23 cellular contexts compared by ENCODE assay signal in the genomic region with DNA sequence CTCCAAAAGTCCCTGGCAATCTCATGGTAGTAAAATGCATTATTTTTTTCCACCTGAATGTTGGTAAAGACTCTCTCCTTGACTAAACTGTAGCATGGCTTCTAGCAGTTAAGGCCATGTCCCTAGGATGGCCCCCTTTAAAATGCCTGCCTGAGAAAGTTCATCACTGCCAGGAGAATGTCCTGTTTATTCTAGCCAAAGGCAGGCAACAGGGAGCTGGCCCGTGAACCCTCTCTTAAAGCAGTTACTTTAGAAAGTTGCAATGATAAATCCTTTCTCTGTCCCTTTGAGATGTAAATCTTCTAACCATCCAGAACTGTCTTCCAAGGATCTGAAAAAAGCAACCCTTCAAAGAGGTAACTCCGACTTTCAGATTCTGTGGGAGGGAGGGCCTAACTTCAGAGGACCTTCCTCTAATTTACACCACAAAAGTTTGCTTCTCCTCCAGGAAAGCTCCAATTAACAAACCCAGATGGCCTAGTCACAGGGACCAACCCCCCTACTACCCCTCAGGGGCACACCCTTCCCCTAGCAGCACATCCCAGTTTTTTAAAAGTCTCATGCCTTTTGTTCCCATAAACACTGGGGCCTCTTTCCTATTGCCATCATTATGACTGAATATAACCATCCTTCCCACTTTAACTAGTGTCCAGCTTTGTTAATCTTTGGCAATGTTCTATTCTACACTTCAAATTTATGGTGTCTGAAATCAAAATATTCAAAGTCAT. TPM values are rescaled to one million over a fixed set of nuclear protein-coding genes. Genes with fewer than 3 reads are reported as not detected.
DNase-seq lines count a peak whose midpoint lies in the region; ATAC-seq, FAIRE-seq and TF ChIP-seq lines count a peak whose summit lies in the region.
"Had no signal": no experiment of that assay in that cellular context is flagged by ENCODE, and none has a peak within 500 bp of the region (broad histone marks: within the 10 kb centered on the region; RNA-seq: fewer than 3 reads in every experiment).

No MANE protein-coding gene starts in this region.

- H3K27ac ChIP-seq in iPS DF 6.9 (ENCODE audit: low read length) (peak overlapping the region; percentile 93), neuronal stem cell (replicated peaks; ENCODE audit: low read length) (peak overlapping the region; percentile 69), testis (no peak overlapping the region), HepG2 (ENCODE audit: extremely low read length, insufficient read depth, low read length) (no peak overlapping the region)
- H3K27ac ChIP-seq: brain microvascular endothelial cell had no signal

- POLR2A ChIA-PET in HepG2 (lab: Yijun Ruan, JAX) = no interaction called here

- H3K23ac ChIP-seq in neuronal stem cell (ENCODE audit: low read depth, low read length, poor library complexity) = no peak overlapping the region

- WGBS in iPS DF 6.9 (ENCODE audit: insufficient coverage, insufficient read length) = no CpG with 5 or more reads among the region's 2 CpGs
- WGBS in neuronal stem cell (ENCODE audit: extremely low coverage in 2 of 2, insufficient read length in 2 of 2, insufficient replicate concordance in 1 of 2), 2 donors = no CpG with 5 or more reads among the region's 2 CpGs
- 52 to 64% methylated on average over 2 of the region's 2 CpGs for WGBS in testis, 2 donors
- WGBS in HepG2 (ENCODE audit: low lambda C conversion rate) = 11% methylated on average over 2 of the region's 2 CpGs

- no peak for DNase-seq in Jurkat, Clone E6-1 (ENCODE audit: low read depth, low spot score)
- DNase-seq in iPS DF 6.9 (ENCODE audit: low read depth, low spot score) = peak; percentile 90
- DNase-seq in neuronal stem cell (ENCODE audit: low spot score) = peak; percentile 20
- no peak for DNase-seq in osteocyte (ENCODE audit: extremely low spot score, unreplicated experiment)
- no peak for DNase-seq in testis
- no peak for DNase-seq in HepG2 (ENCODE audit: low spot score)
- DNase-seq: activated CD4-positive, alpha-beta T cell treated with anti-CD3 and anti-CD28 coated beads, Interleukin-2, amount 10 ng/mL, durations not matched to agents 7 days and 5 days; activated naive CD8-positive, alpha-beta T cell treated with anti-CD3 and anti-CD28 coated beads, Interleukin-2, amount 50 U/mL, for 24 hours; brain microvascular endothelial cell; CD8-positive, alpha-beta memory T cell; cortex of kidney; foreskin fibroblast; NCI-H1105; NCI-H2081; NCI-H510A treated with DMSO at 0.1 percent for 48 hours; stimulated activated CD4-positive, alpha-beta T cell treated with anti-CD3 and anti-CD28 coated beads, Interleukin-4, amount 100 ng/mL, for 1 hour; T-cell had no signal

- no peak overlapping the region for H3K18ac ChIP-seq in neuronal stem cell (ENCODE audit: low read length)

- no peak for TF ChIP-seq CTCF in osteocyte (IDR thresholded peaks at IDR 0.05)
- TF ChIP-seq CTCF in testis (IDR thresholded peaks at IDR 0.05) = no peak
- TF ChIP-seq CTCF in HepG2 (CRISPR knock-in tag; IDR thresholded peaks at IDR 0.05) = no peak

- CTCF ChIA-PET in HepG2 (lab: Yijun Ruan, JAX; ENCODE audit: low intra/inter-chr PET ratio, low total read pairs) = no interaction called here

- H4K8ac ChIP-seq in neuronal stem cell (ENCODE audit: low read depth, low read length) = no peak overlapping the region

- FAIRE-seq in HepG2 (lab: Jason Lieb, UNC) = no peak

- no peaks in the 10 kb centered on the region for H3K79me2 ChIP-seq in HepG2 (ENCODE audit: insufficient read depth, low read length)

- H3K4me1 Mint-ChIP-seq in osteocyte (ENCODE audit: unreplicated experiment) = peaks cover 5% of the 10 kb centered on the region
- H3K4me1 Mint-ChIP-seq: CD8-positive, alpha-beta memory T cell had no signal

- H4K20me1 ChIP-seq in HepG2 (ENCODE audit: insufficient read depth, low read length) = no peaks in the 10 kb centered on the region

- no peaks in the 10 kb centered on the region for H3K79me1 ChIP-seq in neuronal stem cell (ENCODE audit: low read depth, low read length)

- H4K91ac ChIP-seq in neuronal stem cell (ENCODE audit: low read depth, low read length, poor library complexity) = no peak overlapping the region

- no peak overlapping the region for H3K4me3 Mint-ChIP-seq in osteocyte (ENCODE audit: unreplicated experiment)
- H3K4me3 Mint-ChIP-seq: activated CD4-positive, alpha-beta T cell treated with anti-CD3 and anti-CD28 coated beads, Interleukin-2, amount 10 ng/mL, durations not matched to agents 7 days and 5 days; activated naive CD8-positive, alpha-beta T cell treated with anti-CD3 and anti-CD28 coated beads, Interleukin-2, amount 50 U/mL, for 24 hours; CD8-positive, alpha-beta memory T cell; T-cell had no signal

- H3K27ac Mint-ChIP-seq in osteocyte (ENCODE audit: unreplicated experiment) = no peak overlapping the region
- H3K27ac Mint-ChIP-seq: activated CD4-positive, alpha-beta T cell treated with anti-CD3 and anti-CD28 coated beads, Interleukin-2, amount 10 ng/mL, durations not matched to agents 7 days and 5 days; activated naive CD8-positive, alpha-beta T cell treated with anti-CD3 and anti-CD28 coated beads, Interleukin-2, amount 50 U/mL, for 24 hours; CD8-positive, alpha-beta memory T cell; T-cell had no signal

- H2AK5ac ChIP-seq in neuronal stem cell (ENCODE audit: low read depth, low read length) = no peak overlapping the region

- no peak for TF ChIP-seq EP300 in HepG2 (IDR thresholded peaks at IDR 0.05; ENCODE audit: low read depth in 2 of 2, low read length in 2 of 2)
- TF ChIP-seq EP300 in HepG2 (CRISPR knock-in tag; IDR thresholded peaks at IDR 0.05; ENCODE audit: borderline replicate concordance) = no peak

- intact Hi-C loops in testis (cut with DNase I; ENCODE audit: low total_unique reads) (no loop called here), HepG2 (cut with micrococcal nuclease; ENCODE audit: unreplicated experiment) (no loop called here)

- peaks cover 48% of the 10 kb centered on the region for H3K4me1 ChIP-seq in ES-I3 (ENCODE audit: insufficient read depth, low read length)
- peaks cover 7% of the 10 kb centered on the region; the same call in 1 of the 2 replicates for H3K4me1 ChIP-seq in iPS DF 6.9 (ENCODE audit: control insufficient read depth, insufficient read depth, low read length)
- peaks cover 13 to 16% of the 10 kb centered on the region in 2 donors for H3K4me1 ChIP-seq in neuronal stem cell (ENCODE audit: control insufficient read depth in 2 of 2, insufficient read depth in 1 of 2, low read depth in 1 of 2, low read length in 2 of 2)
- H3K4me1 ChIP-seq in testis = no peaks in the 10 kb centered on the region
- H3K4me1 ChIP-seq in HepG2 (ENCODE audit: insufficient read depth, low read length) = no peaks in the 10 kb centered on the region

- H2BK120ac ChIP-seq in neuronal stem cell (ENCODE audit: low read depth, low read length) = no peak overlapping the region

- H3K9me3 ChIP-seq in ES-I3 (ENCODE audit: control insufficient read depth, insufficient read depth, low read length) = no peaks in the 10 kb centered on the region
- H3K9me3 ChIP-seq in iPS DF 6.9 (ENCODE audit: control insufficient read depth, insufficient read depth, low read length) = no peaks in the 10 kb centered on the region
- H3K9me3 ChIP-seq in neuronal stem cell (replicated peaks in 1 of 2; ENCODE audit: control insufficient read depth in 2 of 2, insufficient read depth in 1 of 2, low read depth in 1 of 2, low read length in 2 of 2) = no peaks in the 10 kb centered on the region
- no peaks in the 10 kb centered on the region for H3K9me3 ChIP-seq in testis
- H3K9me3 ChIP-seq in HepG2 (ENCODE audit: low read length) = no peaks in the 10 kb centered on the region

- TF ChIP-seq POLR2A in testis (IDR thresholded peaks at IDR 0.05) = no peak
- no peak for TF ChIP-seq POLR2A in HepG2 (IDR thresholded peaks at IDR 0.05; ENCODE audit: insufficient read depth in 1 of 2, low read depth in 2 of 2, low read length in 2 of 2)

- H3K4me2 ChIP-seq in neuronal stem cell (ENCODE audit: insufficient read depth, low read length, poor library complexity, severe bottlenecking) (peak overlapping the region; percentile 36), HepG2 (ENCODE audit: low read depth, low read length) (no peak overlapping the region)
- H3K4me2 ChIP-seq: smooth muscle cell had no signal

- H3K9me3 Mint-ChIP-seq in osteocyte (ENCODE audit: unreplicated experiment) = no peaks in the 10 kb centered on the region
- H3K9me3 Mint-ChIP-seq: activated CD4-positive, alpha-beta T cell treated with anti-CD3 and anti-CD28 coated beads, Interleukin-2, amount 10 ng/mL, durations not matched to agents 7 days and 5 days; activated naive CD8-positive, alpha-beta T cell treated with anti-CD3 and anti-CD28 coated beads, Interleukin-2, amount 50 U/mL, for 24 hours; T-cell had no signal

- H3K4ac ChIP-seq in neuronal stem cell (ENCODE audit: low read length) = no peak overlapping the region

- H3K27me3 ChIP-seq in iPS DF 6.9 (ENCODE audit: control insufficient read depth, insufficient read depth, low read length) = no peaks in the 10 kb centered on the region
- no peaks in the 10 kb centered on the region for H3K27me3 ChIP-seq in neuronal stem cell (ENCODE audit: control insufficient read depth in 3 of 3, insufficient read depth in 3 of 3, low read depth in 1 of 3, low read length in 3 of 3)
- H3K27me3 ChIP-seq in testis = no peaks in the 10 kb centered on the region
- H3K27me3 ChIP-seq in HepG2 (ENCODE audit: control insufficient read depth in 1 of 2, insufficient read depth in 2 of 2, low read length in 2 of 2) = no peaks in the 10 kb centered on the region; a peak in 1 of 5 replicates
- H3K27me3 ChIP-seq: brain microvascular endothelial cell had no signal

- H3K4me3 ChIP-seq in Jurkat, Clone E6-1 (ENCODE audit: low read length) = peak overlapping the region; percentile 11
- H3K4me3 ChIP-seq in iPS DF 6.9 (ENCODE audit: low read length) (no peak overlapping the region), neuronal stem cell (ENCODE audit: low read length in 2 of 2) (no peak overlapping the region), testis (no peak overlapping the region), HepG2 (replicated peaks in 1 of 3; ENCODE audit: insufficient read depth in 1 of 3, low read depth in 2 of 3, low read length in 3 of 3) (no peak overlapping the region)
- H3K4me3 ChIP-seq: smooth muscle cell had no signal

- TF ChIP-seq RAD21 in HepG2 (CRISPR knock-in tag; IDR thresholded peaks at IDR 0.05) = no peak

- no peaks in the 10 kb centered on the region for H3K36me3 Mint-ChIP-seq in osteocyte (ENCODE audit: unreplicated experiment)
- H3K36me3 Mint-ChIP-seq: CD8-positive, alpha-beta memory T cell; T-cell had no signal

- peaks cover 5% of the 10 kb centered on the region for H3K27me3 Mint-ChIP-seq in osteocyte (ENCODE audit: unreplicated experiment)

- H3K36me3 ChIP-seq in ES-I3 (ENCODE audit: insufficient read depth, low read length) (no peaks in the 10 kb centered on the region), iPS DF 6.9 (ENCODE audit: control insufficient read depth, insufficient read depth, low read length) (no peaks in the 10 kb centered on the region), neuronal stem cell (replicated peaks in 1 of 2; ENCODE audit: control insufficient read depth in 2 of 2, insufficient read depth in 2 of 2, low read length in 2 of 2) (no peaks in the 10 kb centered on the region), testis (ENCODE audit: low read depth, missing control alignments) (no peaks in the 10 kb centered on the region), HepG2 (replicated peaks in 1 of 2; ENCODE audit: control insufficient read depth in 1 of 2, insufficient read depth in 2 of 2, low read length in 2 of 2) (no peaks in the 10 kb centered on the region)
- H3K36me3 ChIP-seq: brain microvascular endothelial cell had no signal

- BruUV-seq in HepG2 (replicated peaks; lab: Mats Ljungman, UMichigan) = no TSS peak

- H3K14ac ChIP-seq in neuronal stem cell (ENCODE audit: low read length) = no peak overlapping the region

- H2BK5ac ChIP-seq in neuronal stem cell (ENCODE audit: low read length) = no peak overlapping the region

- no peak for ATAC-seq in HepG2
- ATAC-seq: activated naive CD8-positive, alpha-beta T cell treated with anti-CD3 and anti-CD28 coated beads, Interleukin-2, amount 50 U/mL, for 24 hours; T-cell had no signal

- H2BK12ac ChIP-seq in neuronal stem cell (ENCODE audit: low read length) = no peak overlapping the region

- no peak overlapping the region for H2BK15ac ChIP-seq in neuronal stem cell (ENCODE audit: low read length)

- in situ Hi-C loops in HepG2 (cut with HindIII; ENCODE audit: extremely low pct_ligation_motif_present, low pct_unique_long_range_greater_than_20kb) = no loop called here

- H3K9ac ChIP-seq in ES-I3 (ENCODE audit: low read depth, low read length) = peak overlapping the region; percentile 11; the same call in 1 of the 2 replicates
- H3K9ac ChIP-seq in neuronal stem cell (ENCODE audit: low read depth, low read length, poor library complexity) = no peak overlapping the region
- H3K9ac ChIP-seq in HepG2 (ENCODE audit: insufficient read depth, low read depth, low read length) = no peak overlapping the region

- H2AFZ ChIP-seq in neuronal stem cell (ENCODE audit: low read length) (peak overlapping the region; percentile 58), HepG2 (ENCODE audit: low read length) (no peak overlapping the region)

RNA-seq across cellular contexts. Expression of a gene that starts 5.6 kb away (rescaled TPM):
- polyA plus RNA-seq in Jurkat, Clone E6-1 (2012; ENCODE audit: insufficient read depth, insufficient read length) = 0.44 TPM
- polyA plus RNA-seq in neuronal stem cell (2013, experiment 1 of 2) = not detected
- not detected for polyA plus RNA-seq in neuronal stem cell (2013, experiment 2 of 2)
- total RNA-seq in osteocyte (not detected in 2 replicates), testis (under 1 TPM in 1 of 2 donors, not detected in 1; 0.31 TPM), HepG2 (2016; rRNA removed; fragmentation: Illumina TruSeq; extraction: Trizol) (not detected in 2 replicates)
- polyA plus RNA-seq in testis (ENCODE audit: insufficient read depth, low read depth, low replicate concordance) (0.94 TPM), HepG2 (2011; rRNA removed) (not detected in 2 replicates)
- not detected in 2 replicates for total RNA-seq in HepG2 (2016; cell fraction: cytosol; rRNA removed; fragmentation: Illumina TruSeq; extraction: Trizol; ENCODE audit: low read depth)
- total RNA-seq in HepG2 (2016; cell fraction: insoluble cytoplasmic fraction; rRNA removed; fragmentation: Illumina TruSeq; extraction: Trizol) = not detected in 2 replicates
- not detected in 2 replicates for total RNA-seq in HepG2 (2016; cell fraction: membrane; rRNA removed; fragmentation: Illumina TruSeq; extraction: Trizol)
- not detected in 2 replicates for total RNA-seq in HepG2 (2016; cell fraction: nucleus; rRNA removed; fragmentation: Illumina TruSeq; extraction: Trizol)
- polyA plus RNA-seq in HepG2 (2011; cell fraction: cytosol; rRNA removed) = not detected in 2 replicates
- polyA plus RNA-seq in HepG2 (2011; cell fraction: nucleus; rRNA removed) = not detected in 2 replicates
- not detected in 2 replicates for polyA plus RNA-seq in HepG2 (2012)
- polyA plus RNA-seq in HepG2 (2016; cell fraction: cytosol; fragmentation: Illumina TruSeq; extraction: Trizol; ENCODE audit: low read depth) = not detected in 2 replicates
- polyA plus RNA-seq in HepG2 (2016; cell fraction: insoluble cytoplasmic fraction; fragmentation: Illumina TruSeq; extraction: Trizol; ENCODE audit: low read depth) = not detected in 2 replicates
- polyA plus RNA-seq in HepG2 (2016; cell fraction: membrane; fragmentation: Illumina TruSeq; extraction: Trizol; ENCODE audit: low read depth) = not detected in 2 replicates
- not detected in 2 replicates for polyA plus RNA-seq in HepG2 (2016; cell fraction: nucleus; fragmentation: Illumina TruSeq; extraction: Trizol; ENCODE audit: insufficient read depth, low read depth)
- polyA minus RNA-seq in HepG2 (2011; rRNA and poly(A)+ RNA removed; ENCODE audit: low replicate concordance) = not detected in 2 replicates
- polyA minus RNA-seq in HepG2 (2011; cell fraction: cytosol; rRNA and poly(A)+ RNA removed) = not detected in 2 replicates
- not detected in 2 replicates for polyA minus RNA-seq in HepG2 (2011; cell fraction: nucleus; rRNA and poly(A)+ RNA removed)
- total RNA-seq: activated CD4-positive, alpha-beta T cell treated with anti-CD3 and anti-CD28 coated beads, Interleukin-2, amount 10 ng/mL, durations not matched to agents 7 days and 5 days; CD8-positive, alpha-beta memory T cell; HT-29; myocyte; posterior vena cava; smooth muscle cell had no signal
- polyA plus RNA-seq: CD8-positive, alpha-beta memory T cell; liver; smooth muscle cell had no signal

RNA-seq across cellular contexts. Expression of a gene that starts 38.4 kb away (rescaled TPM):
- not detected for polyA plus RNA-seq in Jurkat, Clone E6-1 (2012; ENCODE audit: insufficient read depth, insufficient read length)
- not detected for polyA plus RNA-seq in neuronal stem cell (2013, experiment 1 of 2)
- not detected for polyA plus RNA-seq in neuronal stem cell (2013, experiment 2 of 2)
- total RNA-seq in osteocyte (not detected in 2 replicates), testis (1 to 10 TPM; 1.1 to 1.5 TPM), HepG2 (2016; rRNA removed; fragmentation: Illumina TruSeq; extraction: Trizol) (not detected in 2 replicates)
- polyA plus RNA-seq in testis (ENCODE audit: insufficient read depth, low read depth, low replicate concordance) (4.5 TPM), HepG2 (2011; rRNA removed) (not detected in 2 replicates)
- not detected in 2 replicates for total RNA-seq in HepG2 (2016; cell fraction: cytosol; rRNA removed; fragmentation: Illumina TruSeq; extraction: Trizol; ENCODE audit: low read depth)
- total RNA-seq in HepG2 (2016; cell fraction: insoluble cytoplasmic fraction; rRNA removed; fragmentation: Illumina TruSeq; extraction: Trizol) = not detected in 2 replicates
- total RNA-seq in HepG2 (2016; cell fraction: membrane; rRNA removed; fragmentation: Illumina TruSeq; extraction: Trizol) = not detected in 2 replicates
- total RNA-seq in HepG2 (2016; cell fraction: nucleus; rRNA removed; fragmentation: Illumina TruSeq; extraction: Trizol) = not detected in 2 replicates
- polyA plus RNA-seq in HepG2 (2011; cell fraction: cytosol; rRNA removed) = not detected in 2 replicates
- 0.23 TPM in 1 of 2 replicates, not detected in the other for polyA plus RNA-seq in HepG2 (2011; cell fraction: nucleus; rRNA removed)
- not detected in 2 replicates for polyA plus RNA-seq in HepG2 (2012)
- polyA plus RNA-seq in HepG2 (2016; cell fraction: cytosol; fragmentation: Illumina TruSeq; extraction: Trizol; ENCODE audit: low read depth) = not detected in 2 replicates
- polyA plus RNA-seq in HepG2 (2016; cell fraction: insoluble cytoplasmic fraction; fragmentation: Illumina TruSeq; extraction: Trizol; ENCODE audit: low read depth) = not detected in 2 replicates
- not detected in 2 replicates for polyA plus RNA-seq in HepG2 (2016; cell fraction: membrane; fragmentation: Illumina TruSeq; extraction: Trizol; ENCODE audit: low read depth)
- polyA plus RNA-seq in HepG2 (2016; cell fraction: nucleus; fragmentation: Illumina TruSeq; extraction: Trizol; ENCODE audit: insufficient read depth, low read depth) = not detected in 2 replicates
- polyA minus RNA-seq in HepG2 (2011; rRNA and poly(A)+ RNA removed; ENCODE audit: low replicate concordance) = not detected in 2 replicates
- not detected in 2 replicates for polyA minus RNA-seq in HepG2 (2011; cell fraction: cytosol; rRNA and poly(A)+ RNA removed)
- not detected in 2 replicates for polyA minus RNA-seq in HepG2 (2011; cell fraction: nucleus; rRNA and poly(A)+ RNA removed)
- total RNA-seq: activated CD4-positive, alpha-beta T cell treated with anti-CD3 and anti-CD28 coated beads, Interleukin-2, amount 10 ng/mL, durations not matched to agents 7 days and 5 days; CD8-positive, alpha-beta memory T cell had no signal
- polyA plus RNA-seq: CD8-positive, alpha-beta memory T cell had no signal

RNA-seq across cellular contexts. Expression of a gene that starts 49.0 kb away (rescaled TPM):
- polyA plus RNA-seq in Jurkat, Clone E6-1 (2012; ENCODE audit: insufficient read depth, insufficient read length) = not detected
- polyA plus RNA-seq in neuronal stem cell (2013, experiment 1 of 2) = not detected
- not detected for polyA plus RNA-seq in neuronal stem cell (2013, experiment 2 of 2)
- not detected in 2 replicates for total RNA-seq in osteocyte
- total RNA-seq in testis = not detected
- polyA plus RNA-seq in testis (ENCODE audit: insufficient read depth, low read depth, low replicate concordance) = not detected
- total RNA-seq in HepG2 (2016; rRNA removed; fragmentation: Illumina TruSeq; extraction: Trizol) = not detected in 2 replicates
- not detected in 2 replicates for total RNA-seq in HepG2 (2016; cell fraction: cytosol; rRNA removed; fragmentation: Illumina TruSeq; extraction: Trizol; ENCODE audit: low read depth)
- not detected in 2 replicates for total RNA-seq in HepG2 (2016; cell fraction: insoluble cytoplasmic fraction; rRNA removed; fragmentation: Illumina TruSeq; extraction: Trizol)
- total RNA-seq in HepG2 (2016; cell fraction: membrane; rRNA removed; fragmentation: Illumina TruSeq; extraction: Trizol) = not detected in 2 replicates
- not detected in 2 replicates for total RNA-seq in HepG2 (2016; cell fraction: nucleus; rRNA removed; fragmentation: Illumina TruSeq; extraction: Trizol)
- polyA plus RNA-seq in HepG2 (2011; rRNA removed) = not detected in 2 replicates
- not detected in 2 replicates for polyA plus RNA-seq in HepG2 (2011; cell fraction: cytosol; rRNA removed)
- polyA plus RNA-seq in HepG2 (2011; cell fraction: nucleus; rRNA removed) = not detected in 2 replicates
- not detected in 2 replicates for polyA plus RNA-seq in HepG2 (2012)
- not detected in 2 replicates for polyA plus RNA-seq in HepG2 (2016; cell fraction: cytosol; fragmentation: Illumina TruSeq; extraction: Trizol; ENCODE audit: low read depth)
- not detected in 2 replicates for polyA plus RNA-seq in HepG2 (2016; cell fraction: insoluble cytoplasmic fraction; fragmentation: Illumina TruSeq; extraction: Trizol; ENCODE audit: low read depth)
- polyA plus RNA-seq in HepG2 (2016; cell fraction: membrane; fragmentation: Illumina TruSeq; extraction: Trizol; ENCODE audit: low read depth) = not detected in 2 replicates
- polyA plus RNA-seq in HepG2 (2016; cell fraction: nucleus; fragmentation: Illumina TruSeq; extraction: Trizol; ENCODE audit: insufficient read depth, low read depth) = not detected in 2 replicates
- polyA minus RNA-seq in HepG2 (2011; rRNA and poly(A)+ RNA removed; ENCODE audit: low replicate concordance) = not detected in 2 replicates
- not detected in 2 replicates for polyA minus RNA-seq in HepG2 (2011; cell fraction: cytosol; rRNA and poly(A)+ RNA removed)
- polyA minus RNA-seq in HepG2 (2011; cell fraction: nucleus; rRNA and poly(A)+ RNA removed) = not detected in 2 replicates
- total RNA-seq: activated CD4-positive, alpha-beta T cell treated with anti-CD3 and anti-CD28 coated beads, Interleukin-2, amount 10 ng/mL, durations not matched to agents 7 days and 5 days; CD8-positive, alpha-beta memory T cell; HT-29; liver; myocyte; posterior vena cava; smooth muscle cell; T-cell had no signal
- polyA plus RNA-seq: CD8-positive, alpha-beta memory T cell; liver; smooth muscle cell had no signal

Comparison
In these comparisons a context has a peak if more than half of its experiments do, and no peak if none do; other contexts are left out.
1. DNase-seq: peak in iPS DF 6.9 (single experiment) and neuronal stem cell (single experiment); none in Jurkat, Clone E6-1 (single experiment), osteocyte (single experiment), testis (single experiment) and HepG2 (single experiment).
2. H3K27ac ChIP-seq: peak in iPS DF 6.9 (single experiment) and neuronal stem cell (single experiment); none in testis (0 of 2) and HepG2 (single experiment).